1 cellular context compared by ENCODE assay signal in genomic region chr12:109844983-109845841, GRCh38.
TF ChIP-seq lines count a peak whose summit lies in the region.

No MANE protein-coding gene starts in this region.

TF ChIP-seq in HEK293, 187 proteins besides CTCF, POLR2A, EP300 and RAD21 (continued from another document):
- TF ChIP-seq, protein P1, sequence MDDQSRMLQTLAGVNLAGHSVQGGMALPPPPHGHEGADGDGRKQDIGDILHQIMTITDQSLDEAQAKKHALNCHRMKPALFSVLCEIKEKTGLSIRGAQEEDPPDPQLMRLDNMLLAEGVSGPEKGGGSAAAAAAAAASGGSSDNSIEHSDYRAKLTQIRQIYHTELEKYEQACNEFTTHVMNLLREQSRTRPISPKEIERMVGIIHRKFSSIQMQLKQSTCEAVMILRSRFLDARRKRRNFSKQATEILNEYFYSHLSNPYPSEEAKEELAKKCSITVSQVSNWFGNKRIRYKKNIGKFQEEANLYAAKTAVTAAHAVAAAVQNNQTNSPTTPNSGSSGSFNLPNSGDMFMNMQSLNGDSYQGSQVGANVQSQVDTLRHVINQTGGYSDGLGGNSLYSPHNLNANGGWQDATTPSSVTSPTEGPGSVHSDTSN (CRISPR knock-in tag; IDR thresholded peaks at IDR 0.05) = 0 out of 2 replicates have a peak, but pooled peaks have one; percentile 32
- no peak for TF ChIP-seq ZNF529 (tag by site-specific recombination; IDR thresholded peaks at IDR 0.05; ENCODE audit: insufficient replicate concordance)
- 0 out of 2 replicates have a peak, but pooled peaks have one; percentile 45 for TF ChIP-seq ZNF324 (tag by site-specific recombination; IDR thresholded peaks at IDR 0.05)
- TF ChIP-seq SCRT2 (tag by site-specific recombination; IDR thresholded peaks at IDR 0.05) = peak; percentile 50
- TF ChIP-seq KLF9 (tag by site-specific recombination; IDR thresholded peaks at IDR 0.05; ENCODE audit: low read depth) = 0 out of 2 replicates have a peak, but pooled peaks have one; percentile 25
- TF ChIP-seq SALL2 (tag by site-specific recombination; IDR thresholded peaks at IDR 0.05; ENCODE audit: borderline replicate concordance) = no peak
- TF ChIP-seq ZNF24 (tag by site-specific recombination; IDR thresholded peaks at IDR 0.05) = peak; percentile 32; the same call in 1 of the 2 replicates
- no peak for TF ChIP-seq SETDB1 (IDR thresholded peaks at IDR 0.05; ENCODE audit: insufficient read length, low read length)
- 0 out of 2 replicates have a peak, but pooled peaks have one; percentile 27 for TF ChIP-seq ZNF629 (tag by site-specific recombination; IDR thresholded peaks at IDR 0.05)
- peak; percentile 56; the same call in 1 of the 2 replicates for TF ChIP-seq GLIS1 (tag by site-specific recombination; IDR thresholded peaks at IDR 0.05)
- TF ChIP-seq ZBTB17 (tag by site-specific recombination; IDR thresholded peaks at IDR 0.05) = 0 out of 2 replicates have a peak, but pooled peaks have one; percentile 32
- peak; percentile 65; the same call in 1 of the 2 replicates for TF ChIP-seq ZNF660 (tag by site-specific recombination; IDR thresholded peaks at IDR 0.05)
- peak; percentile 44; the same call in 1 of the 2 replicates for TF ChIP-seq SP2 (tag by site-specific recombination; IDR thresholded peaks at IDR 0.05)
- 0 out of 2 replicates have a peak, but pooled peaks have one; percentile 28 for TF ChIP-seq ZNF335 (tag by site-specific recombination; conservative IDR thresholded peaks at IDR 0.05)
- 0 out of 2 replicates have a peak, but pooled peaks have one; percentile 37 for TF ChIP-seq ZFP37 (tag by site-specific recombination; IDR thresholded peaks at IDR 0.05)
- peak; percentile 68; the same call in 1 of the 2 replicates for TF ChIP-seq ZNF341 (tag by site-specific recombination; IDR thresholded peaks at IDR 0.05; ENCODE audit: low read depth)
- TF ChIP-seq, protein P2, sequence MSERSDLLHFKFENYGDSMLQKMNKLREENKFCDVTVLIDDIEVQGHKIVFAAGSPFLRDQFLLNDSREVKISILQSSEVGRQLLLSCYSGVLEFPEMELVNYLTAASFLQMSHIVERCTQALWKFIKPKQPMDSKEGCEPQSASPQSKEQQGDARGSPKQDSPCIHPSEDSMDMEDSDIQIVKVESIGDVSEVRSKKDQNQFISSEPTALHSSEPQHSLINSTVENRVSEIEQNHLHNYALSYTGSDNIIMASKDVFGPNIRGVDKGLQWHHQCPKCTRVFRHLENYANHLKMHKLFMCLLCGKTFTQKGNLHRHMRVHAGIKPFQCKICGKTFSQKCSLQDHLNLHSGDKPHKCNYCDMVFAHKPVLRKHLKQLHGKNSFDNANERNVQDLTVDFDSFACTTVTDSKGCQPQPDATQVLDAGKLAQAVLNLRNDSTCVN (tag by site-specific recombination; optimal IDR thresholded peaks at IDR 0.05) = peak; percentile 31
- no peak for TF ChIP-seq ZNF555 (tag by site-specific recombination; conservative IDR thresholded peaks at IDR 0.05)
- no peak for TF ChIP-seq KLF10 (tag by site-specific recombination; IDR thresholded peaks at IDR 0.05)
- 0 out of 2 replicates have a peak, but pooled peaks have one; percentile 36 for TF ChIP-seq ZBTB7A (tag by site-specific recombination; IDR thresholded peaks at IDR 0.05; ENCODE audit: low read depth)
- peak; percentile 76 for TF ChIP-seq SP3 (tag by site-specific recombination; IDR thresholded peaks at IDR 0.05)
- TF ChIP-seq GLIS2 (tag by site-specific recombination; IDR thresholded peaks at IDR 0.05) = peak; percentile 79
- peak; percentile 67 for TF ChIP-seq IKZF3 (tag by site-specific recombination; IDR thresholded peaks at IDR 0.05)
- TF ChIP-seq ZFHX2 (tag by site-specific recombination; conservative IDR thresholded peaks at IDR 0.05) = peak; percentile 71
- no peak for TF ChIP-seq HOXD13 (CRISPR knock-in tag; IDR thresholded peaks at IDR 0.05; ENCODE audit: borderline replicate concordance)
- TF ChIP-seq ZEB2 (tag by site-specific recombination; IDR thresholded peaks at IDR 0.05) = 0 out of 2 replicates have a peak, but pooled peaks have one; percentile 27
- peak; percentile 68 for TF ChIP-seq ZNF654 (tag by site-specific recombination; IDR thresholded peaks at IDR 0.05; ENCODE audit: low read depth)
- TF ChIP-seq, protein P3, sequence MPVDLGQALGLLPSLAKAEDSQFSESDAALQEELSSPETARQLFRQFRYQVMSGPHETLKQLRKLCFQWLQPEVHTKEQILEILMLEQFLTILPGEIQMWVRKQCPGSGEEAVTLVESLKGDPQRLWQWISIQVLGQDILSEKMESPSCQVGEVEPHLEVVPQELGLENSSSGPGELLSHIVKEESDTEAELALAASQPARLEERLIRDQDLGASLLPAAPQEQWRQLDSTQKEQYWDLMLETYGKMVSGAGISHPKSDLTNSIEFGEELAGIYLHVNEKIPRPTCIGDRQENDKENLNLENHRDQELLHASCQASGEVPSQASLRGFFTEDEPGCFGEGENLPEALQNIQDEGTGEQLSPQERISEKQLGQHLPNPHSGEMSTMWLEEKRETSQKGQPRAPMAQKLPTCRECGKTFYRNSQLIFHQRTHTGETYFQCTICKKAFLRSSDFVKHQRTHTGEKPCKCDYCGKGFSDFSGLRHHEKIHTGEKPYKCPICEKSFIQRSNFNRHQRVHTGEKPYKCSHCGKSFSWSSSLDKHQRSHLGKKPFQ (tag by site-specific recombination; IDR thresholded peaks at IDR 0.05) = peak; percentile 88
- no peak for TF ChIP-seq ZNF132 (tag by site-specific recombination; IDR thresholded peaks at IDR 0.05; ENCODE audit: borderline replicate concordance)
- TF ChIP-seq ZNF510 (tag by site-specific recombination; IDR thresholded peaks at IDR 0.05; ENCODE audit: insufficient replicate concordance) = no peak
- TF ChIP-seq ZNF366 (tag by site-specific recombination; conservative IDR thresholded peaks at IDR 0.05) = no peak
- TF ChIP-seq KLF8 (tag by site-specific recombination; IDR thresholded peaks at IDR 0.05) = peak; percentile 17
- TF ChIP-seq ZBTB20 (tag by site-specific recombination; IDR thresholded peaks at IDR 0.05) = 0 out of 2 replicates have a peak, but pooled peaks have one; percentile 4
- peak; percentile 89 for TF ChIP-seq PATZ1 (tag by site-specific recombination; IDR thresholded peaks at IDR 0.05)
- peak; percentile 61 for TF ChIP-seq ZBTB8A (tag by site-specific recombination; IDR thresholded peaks at IDR 0.05)
- no peak for TF ChIP-seq ZFP69B (tag by site-specific recombination; IDR thresholded peaks at IDR 0.05)
- TF ChIP-seq ZNF394 (tag by site-specific recombination; IDR thresholded peaks at IDR 0.05; ENCODE audit: borderline replicate concordance) = 0 out of 2 replicates have a peak, but pooled peaks have one; percentile 20
- TF ChIP-seq TRIM28 (IDR thresholded peaks at IDR 0.05; ENCODE audit: borderline replicate concordance, low read length) = no peak
- 0 out of 2 replicates have a peak, but pooled peaks have one; percentile 23 for TF ChIP-seq KLF1 (tag by site-specific recombination; IDR thresholded peaks at IDR 0.05)
- TF ChIP-seq ZNF558 (tag by site-specific recombination; IDR thresholded peaks at IDR 0.05) = no peak
- TF ChIP-seq ZNF692 (tag by site-specific recombination; IDR thresholded peaks at IDR 0.05) = peak; percentile 52; the same call in 1 of the 2 replicates
- no peak for TF ChIP-seq ZNF701 (tag by site-specific recombination; IDR thresholded peaks at IDR 0.05)
- no peak for TF ChIP-seq ZNF292 (tag by site-specific recombination; IDR thresholded peaks at IDR 0.05; ENCODE audit: borderline replicate concordance, low read depth)
- TF ChIP-seq ZNF76 (tag by site-specific recombination; IDR thresholded peaks at IDR 0.05; ENCODE audit: borderline replicate concordance, low read depth) = peak; percentile 54; the same call in 1 of the 2 replicates
- TF ChIP-seq, protein P4, sequence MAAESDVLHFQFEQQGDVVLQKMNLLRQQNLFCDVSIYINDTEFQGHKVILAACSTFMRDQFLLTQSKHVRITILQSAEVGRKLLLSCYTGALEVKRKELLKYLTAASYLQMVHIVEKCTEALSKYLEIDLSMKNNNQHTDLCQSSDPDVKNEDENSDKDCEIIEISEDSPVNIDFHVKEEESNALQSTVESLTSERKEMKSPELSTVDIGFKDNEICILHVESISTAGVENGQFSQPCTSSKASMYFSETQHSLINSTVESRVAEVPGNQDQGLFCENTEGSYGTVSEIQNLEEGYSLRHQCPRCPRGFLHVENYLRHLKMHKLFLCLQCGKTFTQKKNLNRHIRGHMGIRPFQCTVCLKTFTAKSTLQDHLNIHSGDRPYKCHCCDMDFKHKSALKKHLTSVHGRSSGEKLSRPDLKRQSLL (tag by site-specific recombination; IDR thresholded peaks at IDR 0.05) = peak; percentile 67; the same call in 1 of the 2 replicates
- TF ChIP-seq, protein P5, sequence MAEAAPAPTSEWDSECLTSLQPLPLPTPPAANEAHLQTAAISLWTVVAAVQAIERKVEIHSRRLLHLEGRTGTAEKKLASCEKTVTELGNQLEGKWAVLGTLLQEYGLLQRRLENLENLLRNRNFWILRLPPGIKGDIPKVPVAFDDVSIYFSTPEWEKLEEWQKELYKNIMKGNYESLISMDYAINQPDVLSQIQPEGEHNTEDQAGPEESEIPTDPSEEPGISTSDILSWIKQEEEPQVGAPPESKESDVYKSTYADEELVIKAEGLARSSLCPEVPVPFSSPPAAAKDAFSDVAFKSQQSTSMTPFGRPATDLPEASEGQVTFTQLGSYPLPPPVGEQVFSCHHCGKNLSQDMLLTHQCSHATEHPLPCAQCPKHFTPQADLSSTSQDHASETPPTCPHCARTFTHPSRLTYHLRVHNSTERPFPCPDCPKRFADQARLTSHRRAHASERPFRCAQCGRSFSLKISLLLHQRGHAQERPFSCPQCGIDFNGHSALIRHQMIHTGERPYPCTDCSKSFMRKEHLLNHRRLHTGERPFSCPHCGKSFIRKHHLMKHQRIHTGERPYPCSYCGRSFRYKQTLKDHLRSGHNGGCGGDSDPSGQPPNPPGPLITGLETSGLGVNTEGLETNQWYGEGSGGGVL (tag by site-specific recombination; IDR thresholded peaks at IDR 0.05) = peak; percentile 87
- peak; percentile 16 for TF ChIP-seq SP7 (tag by site-specific recombination; IDR thresholded peaks at IDR 0.05)
- no peak for TF ChIP-seq ZNF16 (tag by site-specific recombination; IDR thresholded peaks at IDR 0.05; ENCODE audit: low read depth)
- no peak for TF ChIP-seq ZNF302 (tag by site-specific recombination; IDR thresholded peaks at IDR 0.05; ENCODE audit: low read depth)
- peak; percentile 61; the same call in 1 of the 2 replicates for TF ChIP-seq ZNF2 (tag by site-specific recombination; IDR thresholded peaks at IDR 0.05)
- TF ChIP-seq EGR2 (tag by site-specific recombination; IDR thresholded peaks at IDR 0.05; ENCODE audit: low read depth) = peak; percentile 71
- peak; percentile 52; the same call in 1 of the 2 replicates for TF ChIP-seq ZNF184 (tag by site-specific recombination; IDR thresholded peaks at IDR 0.05)
- peak; percentile 60; the same call in 1 of the 2 replicates for TF ChIP-seq ZBTB10 (tag by site-specific recombination; IDR thresholded peaks at IDR 0.05)
- no peak for TF ChIP-seq ZFP41 (tag by site-specific recombination; IDR thresholded peaks at IDR 0.05; ENCODE audit: borderline replicate concordance)
- TF ChIP-seq ZNF354C (tag by site-specific recombination; IDR thresholded peaks at IDR 0.05; ENCODE audit: borderline replicate concordance, low read depth) = no peak
- peak; percentile 64; the same call in 1 of the 2 replicates for TF ChIP-seq ZNF121 (tag by site-specific recombination; IDR thresholded peaks at IDR 0.05)
- peak; percentile 78; the same call in 1 of the 2 replicates for TF ChIP-seq ZNF610 (tag by site-specific recombination; IDR thresholded peaks at IDR 0.05; ENCODE audit: borderline replicate concordance)
- no peak for TF ChIP-seq ZNF785 (tag by site-specific recombination; IDR thresholded peaks at IDR 0.05)
